ENCODE assay signal across 1 cellular context in genomic region chr11:134039726-134040385, GRCh38.
TF ChIP-seq lines count a peak whose summit lies in the region.

No MANE protein-coding gene starts in this region.

TF ChIP-seq in IMR-90, 13 proteins besides CTCF, POLR2A, EP300 and RAD21:
- TF ChIP-seq MAFK (IDR thresholded peaks at IDR 0.05; ENCODE audit: low read depth, low read length) (no peak), CEBPB (IDR thresholded peaks at IDR 0.05; ENCODE audit: low read depth, low read length) (no peak), BHLHE40 (IDR thresholded peaks at IDR 0.05; ENCODE audit: low read depth, low read length) (no peak), ELK1 (IDR thresholded peaks at IDR 0.05; ENCODE audit: borderline replicate concordance, low read depth, low read length) (no peak), RFX5 (IDR thresholded peaks at IDR 0.05; ENCODE audit: low read depth, low read length) (no peak), CHD1 (IDR thresholded peaks at IDR 0.05; ENCODE audit: low read depth, low read length) (no peak), SMC3 (IDR thresholded peaks at IDR 0.05; ENCODE audit: low read depth, low read length) (no peak), FOS (IDR thresholded peaks at IDR 0.05; ENCODE audit: low read depth, low read length) (no peak), MAZ (IDR thresholded peaks at IDR 0.05; ENCODE audit: borderline replicate concordance, low read depth, low read length) (no peak), NFE2L2 (IDR thresholded peaks at IDR 0.05; ENCODE audit: low read depth, low read length) (no peak), MXI1 (IDR thresholded peaks at IDR 0.05; ENCODE audit: borderline replicate concordance, low read depth, low read length) (no peak), USF2 (IDR thresholded peaks at IDR 0.05; ENCODE audit: low read depth, low read length) (no peak), RCOR1 (IDR thresholded peaks at IDR 0.05; ENCODE audit: insufficient replicate concordance, low read length) (no peak)
